Comparison of ENCODE assay signal across 11 cellular contexts in the genomic region with DNA sequence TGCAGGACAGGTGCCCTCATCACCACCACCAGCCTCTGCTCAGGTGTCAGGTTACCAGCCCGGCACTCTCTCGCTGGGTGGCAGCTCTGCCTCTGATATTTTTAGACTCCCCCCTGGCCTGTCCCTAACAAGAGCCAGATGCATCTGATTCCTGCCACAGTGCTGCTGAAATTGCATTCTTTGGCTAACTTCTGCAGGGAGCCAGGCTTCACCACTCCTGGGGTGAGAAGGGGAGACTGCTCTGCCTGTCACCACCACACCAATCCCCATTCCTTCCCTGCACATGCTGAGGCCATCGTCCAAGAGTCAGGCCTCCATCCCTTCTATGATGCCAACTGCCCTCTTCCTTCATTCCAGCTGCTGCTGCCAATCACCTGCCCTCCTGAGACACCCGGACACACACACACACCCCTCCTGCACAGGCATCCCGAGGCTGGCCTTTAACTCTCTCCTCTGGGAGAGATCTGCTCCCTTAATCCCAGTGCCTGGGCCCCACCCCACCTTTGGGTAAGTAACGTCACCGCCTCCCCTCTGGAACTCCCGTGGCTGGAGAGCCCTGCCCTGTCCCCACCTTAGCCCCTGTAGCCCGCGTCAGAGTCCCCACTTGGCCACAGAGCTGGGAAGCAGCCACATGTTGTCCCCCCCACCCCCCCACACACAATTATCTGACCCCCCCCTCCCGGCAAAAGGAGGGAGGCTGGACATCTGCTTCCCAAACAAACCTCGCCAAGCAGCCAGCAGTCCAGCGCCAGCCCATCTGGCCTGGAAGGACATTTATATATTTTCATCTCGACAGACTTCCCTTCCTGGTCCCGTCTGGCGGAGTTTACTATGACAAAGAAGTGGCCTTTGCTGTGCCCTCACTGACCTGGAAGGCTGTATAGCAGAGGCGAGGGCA. TPM values are rescaled to one million over a fixed set of nuclear protein-coding genes. Genes with fewer than 3 reads are reported as not detected.
DNase-seq lines count a peak whose midpoint lies in the region; ATAC-seq, FAIRE-seq and TF ChIP-seq lines count a peak whose summit lies in the region.
"Had no signal": no experiment of that assay in that cellular context is flagged by ENCODE, and none has a peak within 500 bp of the region (broad histone marks: within the 10 kb centered on the region; RNA-seq: fewer than 3 reads in every experiment).

No MANE protein-coding gene starts in this region.

- TF ChIP-seq CTCF in KMS-11 (conservative IDR thresholded peaks at IDR 0.05; ENCODE audit: low read depth, low read length): no peak
- TF ChIP-seq CTCF in kidney (IDR thresholded peaks at IDR 0.05; ENCODE audit: borderline replicate concordance, extremely low read depth, insufficient read depth): no peak

- H3K36me3 ChIP-seq in KMS-11 (ENCODE audit: insufficient read depth): no peaks in the 10 kb centered on the region
- no peaks in the 10 kb centered on the region for H3K36me3 ChIP-seq in kidney (ENCODE audit: control insufficient read depth in 1 of 2, insufficient read depth in 2 of 2, low read length in 2 of 2)
- no peaks in the 10 kb centered on the region for H3K36me3 ChIP-seq in subcutaneous abdominal adipose tissue (ENCODE audit: control insufficient read depth in 5 of 5, insufficient read depth in 5 of 5, low read length in 5 of 5)

- peak; percentile 12 for DNase-seq in amniotic epithelial cell (ENCODE audit: low read depth)
- DNase-seq in kidney: peak; percentile 71
- no peak for DNase-seq in foreskin melanocyte
- no peak for DNase-seq in stimulated activated CD4-positive, alpha-beta T cell treated with anti-CD3 and anti-CD28 coated beads, Interleukin-15, amount 100 ng/mL, for 24 hours
- no peak for DNase-seq in activated CD8-positive, alpha-beta memory T cell treated with anti-CD3 and anti-CD28 coated beads, Interleukin-2, amount 50 U/mL, for 48 hours
- DNase-seq: activated CD4-positive, CD25-positive, alpha-beta regulatory T cell treated with anti-CD3 and anti-CD28 coated beads, Interleukin-2, amount 50 U/mL, for 72 hours; NCI-H1694 treated with DMSO at 0.1 percent for 48 hours had no signal

- no peak overlapping the region for H2AFZ ChIP-seq in KMS-11 (ENCODE audit: low read depth)

- H3K4me2 ChIP-seq in KMS-11: peak overlapping the region; percentile 85

- no peak for FAIRE-seq in kidney (lab: Jason Lieb, UNC)

- H3K9ac ChIP-seq in KMS-11 (no peak overlapping the region), kidney (ENCODE audit: low read length in 2 of 2) (no peak overlapping the region), subcutaneous abdominal adipose tissue (ENCODE audit: low read length in 5 of 5) (peak overlapping the region in 2 of 5 donors; percentile 2 to 29)

- H3K4me3 ChIP-seq in KMS-11 (IDR thresholded peaks at IDR 0.05; ENCODE audit: insufficient read depth, low read depth, low read length): no peak overlapping the region
- no peak overlapping the region for H3K4me3 ChIP-seq in kidney (ENCODE audit: low read length in 2 of 2)
- H3K4me3 ChIP-seq in subcutaneous abdominal adipose tissue (ENCODE audit: low read depth in 1 of 5, low read length in 5 of 5): peak overlapping the region in 4 of 5 donors; percentile 42 to 85 (median 64)

- ATAC-seq in GM18502 (IDR thresholded peaks at IDR 0.05; ENCODE audit: poor library complexity, unreplicated experiment): no peak
- ATAC-seq: stimulated activated memory B cell treated with anti-CD40 and anti-IgM and Interleukin-4, amounts not matched to agents 10 μg/mL and 1 μg/mL and 100 μg/mL, for 72 hours had no signal

- H3K9me3 ChIP-seq in kidney (ENCODE audit: control insufficient read depth in 1 of 2, low read length in 2 of 2): no peaks in the 10 kb centered on the region
- H3K9me3 ChIP-seq in subcutaneous abdominal adipose tissue (ENCODE audit: control insufficient read depth in 5 of 5, low read length in 5 of 5): no peaks in the 10 kb centered on the region

- H3K79me2 ChIP-seq in KMS-11 (ENCODE audit: insufficient read depth, low read depth): peaks cover 3% of the 10 kb centered on the region; the same call in 1 of the 2 replicates

- intact Hi-C loops in kidney (cut with DNase I): no loop called here

- H3K27me3 ChIP-seq in KMS-11 (ENCODE audit: insufficient read depth, low read depth) (no peaks in the 10 kb centered on the region), subcutaneous abdominal adipose tissue (ENCODE audit: control insufficient read depth in 5 of 5, insufficient read depth in 4 of 5, low read length in 5 of 5) (no peaks in the 10 kb centered on the region)

- H3K4me1 ChIP-seq in KMS-11 (ENCODE audit: low read depth, poor library complexity, severe bottlenecking) (peaks cover 45% of the 10 kb centered on the region), kidney (ENCODE audit: control insufficient read depth in 1 of 2, insufficient read depth in 1 of 2, low read depth in 1 of 2, low read length in 2 of 2) (peaks cover 0 to 21% of the 10 kb centered on the region in 2 donors), subcutaneous abdominal adipose tissue (ENCODE audit: control insufficient read depth in 5 of 5, insufficient read depth in 5 of 5, low read length in 5 of 5) (peaks cover 6 to 55% (median 45%) of the 10 kb centered on the region in 5 donors)

- H4K20me1 ChIP-seq in KMS-11 (ENCODE audit: insufficient read depth): peaks cover 4% of the 10 kb centered on the region; the same call in 1 of the 2 replicates

- H3K27ac ChIP-seq in KMS-11: no peak overlapping the region; the same call in 1 of the 2 replicates
- H3K27ac ChIP-seq in kidney (ENCODE audit: low read depth in 2 of 2, low read length in 2 of 2): no peak overlapping the region
- peak overlapping the region; percentile 40 for H3K27ac ChIP-seq in subcutaneous abdominal adipose tissue (ENCODE audit: low read depth, low read length)

RNA-seq across cellular contexts. Expression of gene EMP2, which starts 2.8 kb away (rescaled TPM):
- total RNA-seq in kidney: 25.8 TPM
- polyA plus RNA-seq in kidney (ENCODE audit: insufficient read depth, low read depth, low replicate concordance): 14.5 TPM

Comparison
In these comparisons a context has a peak if more than half of its experiments do, and no peak if none do; other contexts are left out.
1. H3K4me3 ChIP-seq: peak in subcutaneous abdominal adipose tissue (4 of 5); none in KMS-11 (single experiment) and kidney (0 of 2).
2. DNase-seq: peak in amniotic epithelial cell (single experiment) and kidney (single experiment); none in foreskin melanocyte (single experiment), stimulated activated CD4-positive, alpha-beta T cell treated with anti-CD3 and anti-CD28 coated beads, Interleukin-15, amount 100 ng/mL, for 24 hours (single experiment) and activated CD8-positive, alpha-beta memory T cell treated with anti-CD3 and anti-CD28 coated beads, Interleukin-2, amount 50 U/mL, for 48 hours (single experiment).